ENCODE assay signal across 16 cellular contexts in genomic region chr5:150107909-150108447, GRCh38. TPM values are rescaled to one million over a fixed set of nuclear protein-coding genes. Genes with fewer than 3 reads are reported as not detected.
DNase-seq lines count a peak whose midpoint lies in the region; ATAC-seq and TF ChIP-seq lines count a peak whose summit lies in the region.
"Had no signal": no experiment of that assay in that cellular context is flagged by ENCODE, and none has a peak within 500 bp of the region (broad histone marks: within the 10 kb centered on the region; RNA-seq: fewer than 3 reads in every experiment).

No MANE protein-coding gene starts in this region.

- TF ChIP-seq EP300 in stomach (IDR thresholded peaks at IDR 0.05), result no peak

- H3K36me3 ChIP-seq in stomach, result no peaks in the 10 kb centered on the region
- no peaks in the 10 kb centered on the region for H3K36me3 ChIP-seq in uterus
- H3K36me3 ChIP-seq: gastrocnemius medialis, HAP-1 had no signal

- TF ChIP-seq POLR2A in stomach (IDR thresholded peaks at IDR 0.05), result no peak
- TF ChIP-seq POLR2A in uterus (IDR thresholded peaks at IDR 0.05), result no peak

- 73 to 84% (median 82%) methylated on average over 4 of the region's 4 CpGs for WGBS in stomach, 5 donors

- peak; percentile 77 for ATAC-seq in left colon
- ATAC-seq: gastrocnemius medialis; stimulated activated memory B cell treated with anti-CD40 and anti-IgM and Interleukin-4, amounts not matched to agents 10 μg/mL and 1 μg/mL and 100 μg/mL, for 72 hours had no signal

- H3K4me3 Mint-ChIP-seq in brain, result no peak overlapping the region
- H3K4me3 Mint-ChIP-seq: IgD-negative memory B cell; stimulated activated memory B cell treated with anti-CD40 and anti-IgM and Interleukin-4, amounts not matched to agents 10 μg/mL and 1 μg/mL and 100 μg/mL, for 72 hours had no signal

- H3K9me3 ChIP-seq in stomach (no peaks in the 10 kb centered on the region), uterus (no peaks in the 10 kb centered on the region)
- H3K9me3 ChIP-seq: gastrocnemius medialis, HAP-1 had no signal

- H3K4me1 Mint-ChIP-seq in brain, result peaks cover 48% of the 10 kb centered on the region

- H3K27me3 ChIP-seq in stomach (no peaks in the 10 kb centered on the region), uterus (no peaks in the 10 kb centered on the region)
- H3K27me3 ChIP-seq: gastrocnemius medialis had no signal

- TF ChIP-seq CTCF in brain (conservative IDR thresholded peaks at IDR 0.05) (no peak), stomach (IDR thresholded peaks at IDR 0.05) (no peak), uterus (IDR thresholded peaks at IDR 0.05) (no peak)

- DNase-seq in GM04504 (ENCODE audit: low read depth) (peak; percentile 59), left colon (no peak), stomach (peak; percentile 17), NCI-H748 (lab: John Stamatoyannopoulos, UW; ENCODE audit: unreplicated experiment) (no peak), uterus (no peak)
- DNase-seq in activated CD8-positive, alpha-beta memory T cell treated with anti-CD3 and anti-CD28 coated beads, Interleukin-2, amount 50 U/mL, for 4 hours, result no peak
- DNase-seq: activated CD4-positive, alpha-beta T cell treated with anti-CD3 and anti-CD28 coated beads for 48 hours; gastrocnemius medialis; kidney glomerular epithelial cell; NCI-H146; nucleus accumbens; stimulated activated CD4-positive, alpha-beta T cell treated with anti-CD3 and anti-CD28 coated beads, Interleukin-2, amount 100 ng/mL, for 24 hours had no signal

- H3K4me3 ChIP-seq in stomach (no peak overlapping the region), uterus (no peak overlapping the region)
- H3K4me3 ChIP-seq: gastrocnemius medialis, HAP-1 had no signal

- intact Hi-C loops in left colon (cut with DNase I, micrococcal nuclease) (no loop called here), stomach (cut with DNase I; ENCODE audit: low total_unique reads) (no loop called here), uterus (cut with DNase I; ENCODE audit: low total_unique reads) (loop anchor here (10.0 kb wide), 1 partner anchor 53 kb away; no protein-coding TSS in a partner anchor)

- peaks cover 3% of the 10 kb centered on the region for H3K27me3 Mint-ChIP-seq in brain
- H3K27me3 Mint-ChIP-seq: IgD-negative memory B cell had no signal

- H3K27ac ChIP-seq in stomach, result no peak overlapping the region
- no peak overlapping the region for H3K27ac ChIP-seq in uterus
- H3K27ac ChIP-seq: gastrocnemius medialis had no signal

- H3K9me3 Mint-ChIP-seq in brain, result peaks cover 0 to 3% (median 0%) of the 10 kb centered on the region in 5 experiments
- H3K9me3 Mint-ChIP-seq: IgD-negative memory B cell; stimulated activated memory B cell treated with anti-CD40 and anti-IgM and Interleukin-4, amounts not matched to agents 10 μg/mL and 1 μg/mL and 100 μg/mL, for 72 hours had no signal

- H3K27ac Mint-ChIP-seq in brain, result peak overlapping the region in 3 of 5 experiments; percentile 7 to 53 (median 27)
- H3K27ac Mint-ChIP-seq: IgD-negative memory B cell; stimulated activated memory B cell treated with anti-CD40 and anti-IgM and Interleukin-4, amounts not matched to agents 10 μg/mL and 1 μg/mL and 100 μg/mL, for 72 hours had no signal

- no peaks in the 10 kb centered on the region for H3K36me3 Mint-ChIP-seq in brain
- H3K36me3 Mint-ChIP-seq: stimulated activated memory B cell treated with anti-CD40 and anti-IgM and Interleukin-4, amounts not matched to agents 10 μg/mL and 1 μg/mL and 100 μg/mL, for 72 hours had no signal

- H3K4me1 ChIP-seq in stomach (peaks cover 0 to 6% (median 3%) of the 10 kb centered on the region in 4 donors), uterus (no peaks in the 10 kb centered on the region)
- H3K4me1 ChIP-seq: gastrocnemius medialis had no signal

RNA-seq across cellular contexts. Expression of gene CSF1R, which starts 21.6 kb away (rescaled TPM):
- 13.2 TPM for polyA plus RNA-seq in brain (ENCODE audit: insufficient read depth, low read depth, low replicate concordance)
- total RNA-seq in left colon, result 10 to 100 TPM in 1 of 2 donors, 1 to 10 TPM in 1; 6.9 to 32.2 TPM
- total RNA-seq in stomach, result 100 to 1,000 TPM in 1 of 5 donors, 10 to 100 TPM in 4; 17.8 to 235 (median 34.9) TPM
- polyA plus RNA-seq in stomach, result 10 to 100 TPM in 1 of 3 donors, 1 to 10 TPM in 2; 3.0 to 10.2 (median 8.5) TPM
- total RNA-seq in uterus, result 10 to 100 TPM in 3 of 4 donors, 1 to 10 TPM in 1; 1.0 to 42.9 (median 22.8) TPM

RNA-seq across cellular contexts. Expression of gene PDGFRB, which starts 47.7 kb away (rescaled TPM):
- 32.0 TPM for polyA plus RNA-seq in brain (ENCODE audit: insufficient read depth, low read depth, low replicate concordance)
- 10 to 100 TPM; 14.2 to 26.0 TPM for total RNA-seq in left colon
- 10 to 100 TPM; 16.5 to 71.2 (median 53.1) TPM for total RNA-seq in stomach
- 1 to 10 TPM; 4.7 to 9.1 (median 6.9) TPM for polyA plus RNA-seq in stomach
- total RNA-seq in uterus, result 100 to 1,000 TPM in 3 of 4 donors, 10 to 100 TPM in 1; 60.2 to 378 (median 235) TPM

RNA-seq across cellular contexts. Expression of gene CDX1, which starts 58.6 kb away (rescaled TPM):
- polyA plus RNA-seq in brain (ENCODE audit: insufficient read depth, low read depth, low replicate concordance) (not detected), stomach (under 1 TPM in 1 of 3 donors, not detected in 2; 0.31 TPM)
- total RNA-seq in left colon (100 to 1,000 TPM; 323 to 423 TPM), stomach (100 to 1,000 TPM in 1 of 5 donors, 1 to 10 TPM in 1, not detected in 3; 2.0 to 472 TPM), uterus (under 1 TPM; 0.29 to 0.77 (median 0.38) TPM)
- polyA plus RNA-seq: IgD-negative memory B cell had no signal

Comparison
In these comparisons a context has a peak if more than half of its experiments do, and no peak if none do; other contexts are left out.
1. DNase-seq: peak in GM04504 (single experiment) and stomach (single experiment); none in left colon (0 of 2), NCI-H748 (single experiment), activated CD8-positive, alpha-beta memory T cell treated with anti-CD3 and anti-CD28 coated beads, Interleukin-2, amount 50 U/mL, for 4 hours (single experiment) and uterus (0 of 2).